In genomic region chr9:99835581-99835980, GRCh38 we compare ENCODE assay signal across 28 cellular contexts. TPM values are rescaled to one million over a fixed set of nuclear protein-coding genes. Genes with fewer than 3 reads are reported as not detected.
DNase-seq lines count a peak whose midpoint lies in the region; ATAC-seq, FAIRE-seq and TF ChIP-seq lines count a peak whose summit lies in the region.
"Had no signal": no experiment of that assay in that cellular context is flagged by ENCODE, and none has a peak within 500 bp of the region (broad histone marks: within the 10 kb centered on the region; RNA-seq: fewer than 3 reads in every experiment).

No MANE protein-coding gene starts in this region.

- H3K9me3 ChIP-seq in right lobe of liver (no peaks in the 10 kb centered on the region), HepG2 (ENCODE audit: low read length) (no peaks in the 10 kb centered on the region), right cardiac atrium (ENCODE audit: control insufficient read depth, low read length) (no peaks in the 10 kb centered on the region)
- H3K9me3 ChIP-seq: BE2C, BLaER1 had no signal

- POLR2A ChIA-PET in HepG2 (lab: Yijun Ruan, JAX): no interaction called here

- TF ChIP-seq POLR2A in right lobe of liver (IDR thresholded peaks at IDR 0.05) (no peak), HepG2 (IDR thresholded peaks at IDR 0.05; ENCODE audit: insufficient read depth in 1 of 2, low read depth in 2 of 2, low read length in 2 of 2) (no peak)

- in situ Hi-C loops in HepG2 (cut with HindIII; ENCODE audit: extremely low pct_ligation_motif_present, low pct_unique_long_range_greater_than_20kb): no loop called here

- no peak for TF ChIP-seq EP300 in HepG2 (IDR thresholded peaks at IDR 0.05; ENCODE audit: low read depth in 2 of 2, low read length in 2 of 2)
- TF ChIP-seq EP300 in HepG2 (CRISPR knock-in tag; IDR thresholded peaks at IDR 0.05; ENCODE audit: borderline replicate concordance): no peak

- FAIRE-seq in HepG2 (lab: Jason Lieb, UNC): no peak
- FAIRE-seq: A204.1, GM12878, GM12892, GM18507 had no signal

- ATAC-seq in right lobe of liver (peak; percentile 46 to 89 (median 58)), HepG2 (no peak), left lobe of liver (peak; percentile 78), HG03039 (IDR thresholded peaks at IDR 0.05; ENCODE audit: unreplicated experiment) (no peak), right cardiac atrium (no peak)
- ATAC-seq: GM12878 had no signal

- CTCF ChIA-PET in HepG2 (lab: Yijun Ruan, JAX; ENCODE audit: low intra/inter-chr PET ratio, low total read pairs): no interaction called here

- DNase-seq in right lobe of liver: no peak
- no peak for DNase-seq in HepG2 (ENCODE audit: low spot score)
- peak; percentile 50 for DNase-seq in NCI-H146 treated with DMSO at 0.1 percent for 48 hours (lab: John Stamatoyannopoulos, UW; ENCODE audit: unreplicated experiment)
- DNase-seq in left lobe of liver (ENCODE audit: low spot score): no peak
- no peak for DNase-seq in OCI-M1 (lab: John Stamatoyannopoulos, UW)
- DNase-seq in right cardiac atrium: no peak
- DNase-seq: 8988T; ACHN; BE2C; C1 segment of cervical spinal cord; CD4-positive, alpha-beta memory T cell; CD4-positive, CD25-positive, alpha-beta regulatory T cell; CD8-positive, alpha-beta memory T cell; COR-L47; DMS 273 treated with DMSO at 0.1 percent for 48 hours; DMS153; DMS53; DMS79; DND-41; EL; GDM1 had no signal

- H4K20me1 ChIP-seq in HepG2 (ENCODE audit: insufficient read depth, low read length): no peaks in the 10 kb centered on the region
- H4K20me1 ChIP-seq: BLaER1 had no signal

- BruUV-seq in HepG2 (replicated peaks; lab: Mats Ljungman, UMichigan): no TSS peak

- H3K36me3 ChIP-seq in right lobe of liver (no peaks in the 10 kb centered on the region), HepG2 (replicated peaks in 1 of 2; ENCODE audit: control insufficient read depth in 1 of 2, insufficient read depth in 2 of 2, low read length in 2 of 2) (no peaks in the 10 kb centered on the region)
- H3K36me3 ChIP-seq: BE2C, BLaER1 had no signal

- H3K27ac ChIP-seq in right lobe of liver (no peak overlapping the region), HepG2 (ENCODE audit: extremely low read length, insufficient read depth, low read length) (no peak overlapping the region), right cardiac atrium (ENCODE audit: low read length) (no peak overlapping the region)
- H3K27ac ChIP-seq: BLaER1 had no signal

- H3K4me2 ChIP-seq in HepG2 (ENCODE audit: low read depth, low read length): no peak overlapping the region
- H3K4me2 ChIP-seq: BLaER1 had no signal

- no peak overlapping the region for H3K9ac ChIP-seq in HepG2 (ENCODE audit: insufficient read depth, low read depth, low read length)
- H3K9ac ChIP-seq: BLaER1 had no signal

- TF ChIP-seq CTCF in right lobe of liver (IDR thresholded peaks at IDR 0.05): no peak
- TF ChIP-seq CTCF in HepG2 (CRISPR knock-in tag; IDR thresholded peaks at IDR 0.05): no peak

- no peak overlapping the region for H2AFZ ChIP-seq in HepG2 (ENCODE audit: low read length)

- H3K4me3 ChIP-seq in right lobe of liver: no peak overlapping the region
- no peak overlapping the region for H3K4me3 ChIP-seq in HepG2 (replicated peaks in 1 of 3; ENCODE audit: insufficient read depth in 1 of 3, low read depth in 2 of 3, low read length in 3 of 3)
- no peak overlapping the region for H3K4me3 ChIP-seq in right cardiac atrium (ENCODE audit: low read length)
- H3K4me3 ChIP-seq: BLaER1, GM12878 had no signal

- H3K79me2 ChIP-seq in HepG2 (ENCODE audit: insufficient read depth, low read length): no peaks in the 10 kb centered on the region

- intact Hi-C loops in right lobe of liver (cut with DNase I) (no loop called here), HepG2 (cut with micrococcal nuclease; ENCODE audit: unreplicated experiment) (no loop called here), right cardiac atrium (cut with DNase I) (no loop called here)

- H3K27me3 ChIP-seq in right lobe of liver: peaks cover 0 to 9% of the 10 kb centered on the region in 2 donors
- 0 out of 5 replicates have a peak, but pooled peaks cover 0 to 13% of the 10 kb centered on the region in 2 experiments for H3K27me3 ChIP-seq in HepG2 (ENCODE audit: control insufficient read depth in 1 of 2, insufficient read depth in 2 of 2, low read length in 2 of 2)
- H3K27me3 ChIP-seq in right cardiac atrium (ENCODE audit: control insufficient read depth, insufficient read depth): no peaks in the 10 kb centered on the region

- TF ChIP-seq RAD21 in HepG2 (CRISPR knock-in tag; IDR thresholded peaks at IDR 0.05): no peak

- H3K4me1 ChIP-seq in right lobe of liver (peaks cover 0 to 6% (median 0%) of the 10 kb centered on the region in 4 donors), HepG2 (ENCODE audit: insufficient read depth, low read length) (no peaks in the 10 kb centered on the region), right cardiac atrium (ENCODE audit: control insufficient read depth, insufficient read depth, low read length) (no peaks in the 10 kb centered on the region)
- H3K4me1 ChIP-seq: BE2C, BLaER1 had no signal

TF ChIP-seq in HepG2, 621 proteins besides CTCF, POLR2A, EP300 and RAD21:
- TF ChIP-seq ZNF414 (CRISPR knock-in tag; IDR thresholded peaks at IDR 0.05) (no peak), ZNF382 (CRISPR knock-in tag; IDR thresholded peaks at IDR 0.05; ENCODE audit: borderline replicate concordance) (no peak), ZNF713 (CRISPR knock-in tag; IDR thresholded peaks at IDR 0.05) (no peak), POLR2G (IDR thresholded peaks at IDR 0.05; ENCODE audit: low read depth, low read length) (no peak), ZBTB34 (CRISPR knock-in tag; IDR thresholded peaks at IDR 0.05) (no peak)

RNA-seq across cellular contexts. Expression of gene NR4A3, which starts 13.9 kb away (rescaled TPM):
- total RNA-seq in right lobe of liver (1 to 10 TPM in 1 of 6 experiments, under 1 TPM in 5; 0.13 to 1.2 (median 0.30) TPM), HepG2 (2016; rRNA removed; fragmentation: Illumina TruSeq; extraction: Trizol) (0.02 TPM in 1 of 2 replicates, not detected in the other), left lobe of liver (0.13 TPM), right cardiac atrium (10 to 100 TPM in 1 of 4 donors, 1 to 10 TPM in 3; 4.1 to 98.5 (median 6.3) TPM)
- not detected in 2 replicates for total RNA-seq in HepG2 (2016; cell fraction: cytosol; rRNA removed; fragmentation: Illumina TruSeq; extraction: Trizol; ENCODE audit: low read depth)
- total RNA-seq in HepG2 (2016; cell fraction: insoluble cytoplasmic fraction; rRNA removed; fragmentation: Illumina TruSeq; extraction: Trizol): 0.03 TPM in 1 of 2 replicates, not detected in the other
- total RNA-seq in HepG2 (2016; cell fraction: membrane; rRNA removed; fragmentation: Illumina TruSeq; extraction: Trizol): 0.03 TPM in 1 of 2 replicates, not detected in the other
- total RNA-seq in HepG2 (2016; cell fraction: nucleus; rRNA removed; fragmentation: Illumina TruSeq; extraction: Trizol): 0.25 and 0.31 TPM in 2 replicates
- polyA plus RNA-seq in HepG2 (2011; rRNA removed) (0.03 and 0.09 TPM in 2 replicates), right cardiac atrium (57.4 TPM)
- 0.03 TPM in 1 of 2 replicates, not detected in the other for polyA plus RNA-seq in HepG2 (2011; cell fraction: cytosol; rRNA removed)
- 0.09 and 0.14 TPM in 2 replicates for polyA plus RNA-seq in HepG2 (2011; cell fraction: nucleus; rRNA removed)
- 0.07 TPM in 1 of 2 replicates, not detected in the other for polyA plus RNA-seq in HepG2 (2012)
- not detected in 2 replicates for polyA plus RNA-seq in HepG2 (2016; cell fraction: cytosol; fragmentation: Illumina TruSeq; extraction: Trizol; ENCODE audit: low read depth)
- polyA plus RNA-seq in HepG2 (2016; cell fraction: insoluble cytoplasmic fraction; fragmentation: Illumina TruSeq; extraction: Trizol; ENCODE audit: low read depth): 0.04 and 0.07 TPM in 2 replicates
- polyA plus RNA-seq in HepG2 (2016; cell fraction: membrane; fragmentation: Illumina TruSeq; extraction: Trizol; ENCODE audit: low read depth): not detected in 2 replicates
- polyA plus RNA-seq in HepG2 (2016; cell fraction: nucleus; fragmentation: Illumina TruSeq; extraction: Trizol; ENCODE audit: insufficient read depth, low read depth): not detected in 2 replicates
- polyA minus RNA-seq in HepG2 (2011; rRNA and poly(A)+ RNA removed; ENCODE audit: low replicate concordance): 0.06 and 5.7 TPM in 2 replicates
- 0.18 TPM in 1 of 2 replicates, not detected in the other for polyA minus RNA-seq in HepG2 (2011; cell fraction: cytosol; rRNA and poly(A)+ RNA removed)
- 0.50 and 0.64 TPM in 2 replicates for polyA minus RNA-seq in HepG2 (2011; cell fraction: nucleus; rRNA and poly(A)+ RNA removed)
- total RNA-seq: G401 had no signal

Comparison
In these comparisons a context has a peak if more than half of its experiments do, and no peak if none do; other contexts are left out.
1. ATAC-seq: peak in right lobe of liver (4 of 4) and left lobe of liver (single experiment); none in HepG2 (single experiment), HG03039 (single experiment) and right cardiac atrium (0 of 2).